Comparison of ENCODE assay signal across 8 cellular contexts in the genomic region with DNA sequence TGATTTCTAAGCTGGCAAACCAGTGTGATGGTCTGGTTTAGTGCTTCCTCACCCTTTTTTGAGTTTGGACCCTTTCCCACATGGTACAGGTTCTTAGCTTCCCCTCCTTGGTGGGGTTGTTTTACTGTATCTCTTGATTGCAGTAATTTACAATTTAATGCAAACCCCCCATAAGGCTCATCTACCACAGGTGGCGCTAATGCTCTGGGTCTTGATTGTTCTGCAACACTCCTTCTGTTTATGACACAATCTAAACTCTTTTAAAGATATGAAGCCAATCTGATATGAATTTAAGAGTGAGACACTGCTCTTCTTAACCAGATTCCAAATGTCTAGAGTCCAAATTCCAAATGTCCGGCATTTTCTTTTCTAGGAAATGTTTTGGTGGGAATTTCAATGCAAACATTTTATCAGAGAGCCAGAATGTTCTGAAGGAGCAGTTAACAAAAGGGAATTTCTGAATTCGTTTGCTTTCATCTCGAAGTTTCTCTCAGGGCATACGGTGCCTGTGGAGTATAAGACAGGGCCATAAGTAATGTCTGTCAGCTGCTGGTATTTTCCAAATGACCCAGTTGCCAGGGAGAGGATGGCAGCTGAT.
DNase-seq lines count a peak whose midpoint lies in the region; ATAC-seq and TF ChIP-seq lines count a peak whose summit lies in the region.

No MANE protein-coding gene starts in this region.

- H4K20me1 ChIP-seq in DOHH2 (ENCODE audit: control insufficient read depth, insufficient read depth, low read depth, low read length), result no peaks in the 10 kb centered on the region
- H4K20me1 ChIP-seq in KMS-11 (ENCODE audit: insufficient read depth), result no peaks in the 10 kb centered on the region

- TF ChIP-seq CTCF in DOHH2 (IDR thresholded peaks at IDR 0.05; ENCODE audit: low read depth, low read length, poor library complexity, severe bottlenecking), result peak; percentile 80
- TF ChIP-seq CTCF in KMS-11 (conservative IDR thresholded peaks at IDR 0.05; ENCODE audit: low read depth, low read length), result peak; percentile 88
- peak; percentile 28 for TF ChIP-seq CTCF in endothelial cell (IDR thresholded peaks at IDR 0.05; ENCODE audit: unreplicated experiment)

- H3K9me3 ChIP-seq in DOHH2 (ENCODE audit: control insufficient read depth, insufficient read depth, low read length) (no peaks in the 10 kb centered on the region), aorta (ENCODE audit: control insufficient read depth, low read length) (no peaks in the 10 kb centered on the region)

- H3F3A ChIP-seq in DOHH2 (ENCODE audit: control insufficient read depth, insufficient read depth), result no peaks in the 10 kb centered on the region

- DNase-seq in T-helper 2 cell, result peak in 3 of 5 experiments; percentile 33 to 78 (median 33)
- DNase-seq in endothelial cell (ENCODE audit: low spot score), result peak; percentile 27
- DNase-seq in renal cortical epithelial cell (ENCODE audit: low read depth), result peak; percentile 46
- DNase-seq in aorta, result no peak
- DNase-seq in NCI-H2171 treated with DMSO at 0.1 percent for 48 hours (lab: John Stamatoyannopoulos, UW), result no peak
- no peak for DNase-seq in activated CD4-positive, CD25-positive, alpha-beta regulatory T cell treated with anti-CD3 and anti-CD28 coated beads, Interleukin-2, amount 50 U/mL, for 72 hours

- H3K27me3 Mint-ChIP-seq in endothelial cell (ENCODE audit: unreplicated experiment), result peaks cover 2% of the 10 kb centered on the region

- no peak overlapping the region for H3K4me3 Mint-ChIP-seq in endothelial cell (ENCODE audit: unreplicated experiment)

- no peaks in the 10 kb centered on the region for H3K79me2 ChIP-seq in DOHH2 (ENCODE audit: control insufficient read depth, low read length)
- no peaks in the 10 kb centered on the region for H3K79me2 ChIP-seq in KMS-11 (ENCODE audit: insufficient read depth, low read depth)

- H3K9me2 ChIP-seq in DOHH2 (replicated peaks; ENCODE audit: control insufficient read depth, low read length), result no peaks in the 10 kb centered on the region

- no peak overlapping the region for H2AFZ ChIP-seq in KMS-11 (ENCODE audit: low read depth)

- no peak overlapping the region for H3K27ac ChIP-seq in DOHH2 (ENCODE audit: low read depth, low read length)
- H3K27ac ChIP-seq in KMS-11, result peak overlapping the region; percentile 11; the same call in 1 of the 2 replicates
- H3K27ac ChIP-seq in aorta (ENCODE audit: low read depth in 1 of 2, low read length in 2 of 2), result no peak overlapping the region

- H3K4me1 ChIP-seq in DOHH2 (ENCODE audit: control insufficient read depth, low read length) (peaks cover 7% of the 10 kb centered on the region), KMS-11 (ENCODE audit: low read depth, poor library complexity, severe bottlenecking) (peaks cover 98% of the 10 kb centered on the region), aorta (ENCODE audit: control insufficient read depth in 1 of 2, insufficient read depth in 2 of 2, low read length in 2 of 2) (no peaks in the 10 kb centered on the region)

- no peaks in the 10 kb centered on the region for H3K36me3 ChIP-seq in DOHH2 (ENCODE audit: control insufficient read depth, low read length)
- no peaks in the 10 kb centered on the region for H3K36me3 ChIP-seq in KMS-11 (ENCODE audit: insufficient read depth)
- H3K36me3 ChIP-seq in aorta (ENCODE audit: control insufficient read depth in 1 of 2, insufficient read depth in 2 of 2, low read length in 1 of 2), result peaks cover 0 to 4% of the 10 kb centered on the region in 2 donors

- 72 to 78% methylated on average over 5 of the region's 5 CpGs for whole genome bisulfite sequencing in aorta, 2 donors

- no peak for ATAC-seq in aorta (ENCODE audit: low FRiP score)

- peaks cover 14% of the 10 kb centered on the region for H3K36me3 Mint-ChIP-seq in endothelial cell (ENCODE audit: low read depth, unreplicated experiment)

- H3K4me3 ChIP-seq in DOHH2 (ENCODE audit: low read length) (no peak overlapping the region), KMS-11 (IDR thresholded peaks at IDR 0.05; ENCODE audit: insufficient read depth, low read depth, low read length) (no peak overlapping the region), aorta (ENCODE audit: low read length in 2 of 2) (no peak overlapping the region)

- H3K27ac Mint-ChIP-seq in endothelial cell (ENCODE audit: unreplicated experiment), result no peak overlapping the region

- H3K4me1 Mint-ChIP-seq in endothelial cell (ENCODE audit: unreplicated experiment), result peaks cover 18% of the 10 kb centered on the region

- H3K9ac ChIP-seq in KMS-11, result no peak overlapping the region

- intact Hi-C loops in aorta (cut with DNase I), result no loop called here

- no peaks in the 10 kb centered on the region for H3K27me3 ChIP-seq in DOHH2 (ENCODE audit: control insufficient read depth, low read length)
- H3K27me3 ChIP-seq in KMS-11 (ENCODE audit: insufficient read depth, low read depth), result no peaks in the 10 kb centered on the region
- H3K27me3 ChIP-seq in aorta (ENCODE audit: control insufficient read depth in 1 of 2, insufficient read depth in 2 of 2, low read length in 1 of 2), result no peaks in the 10 kb centered on the region

- H3K4me2 ChIP-seq in DOHH2 (ENCODE audit: low read length), result no peak overlapping the region
- H3K4me2 ChIP-seq in KMS-11, result peak overlapping the region; percentile 49

- no peaks in the 10 kb centered on the region for H3K9me3 Mint-ChIP-seq in endothelial cell (ENCODE audit: unreplicated experiment)

Comparison
In these comparisons a context has a peak if more than half of its experiments do, and no peak if none do; other contexts are left out.
1. CTCF ChIP-seq: peak in every context shown above with its lines; median percentile 88 in KMS-11; 80 in DOHH2; 28 in endothelial cell.
2. DNase-seq: peak in T-helper 2 cell (3 of 5), endothelial cell (single experiment) and renal cortical epithelial cell (single experiment); none in aorta (0 of 2), NCI-H2171 treated with DMSO at 0.1 percent for 48 hours (single experiment) and activated CD4-positive, CD25-positive, alpha-beta regulatory T cell treated with anti-CD3 and anti-CD28 coated beads, Interleukin-2, amount 50 U/mL, for 72 hours (single experiment).